ENCODE assay signal across 8 cellular contexts in genomic region chr6:143451531-143451930, GRCh38. TPM values are rescaled to one million over a fixed set of nuclear protein-coding genes. Genes with fewer than 3 reads are reported as not detected.
DNase-seq lines count a peak whose midpoint lies in the region; ATAC-seq and TF ChIP-seq lines count a peak whose summit lies in the region.

No MANE protein-coding gene starts in this region.

- no CpG with 5 or more reads among the region's 4 CpGs for WGBS in IMR-90 (ENCODE audit: extremely low coverage in 2 of 2, insufficient read length in 1 of 2), 2 experiments

- BruUV-seq in IMR-90 (replicated peaks; lab: Mats Ljungman, UMichigan), result no TSS peak

- TF ChIP-seq CTCF in AG09309 (IDR thresholded peaks at IDR 0.05; ENCODE audit: control insufficient read depth, insufficient read depth, low read depth, low read length, missing control alignments) (no peak), IMR-90 (conservative IDR thresholded peaks at IDR 0.05; ENCODE audit: low read depth, low read length) (no peak), brain (conservative IDR thresholded peaks at IDR 0.05) (no peak)

- H3K27me3 ChIP-seq in IMR-90 (ENCODE audit: control insufficient read depth, insufficient read depth, low read length), result no peaks in the 10 kb centered on the region
- no peaks in the 10 kb centered on the region for H3K27me3 ChIP-seq in mucosa of rectum (ENCODE audit: control insufficient read depth in 2 of 2, insufficient read depth in 2 of 2, low read length in 2 of 2)

- no peak overlapping the region for H2BK120ac ChIP-seq in IMR-90 (ENCODE audit: low read depth, low read length)

- peaks cover 11 to 42% of the 10 kb centered on the region in 2 experiments; a peak in 3 of 4 replicates for H3K79me1 ChIP-seq in IMR-90 (ENCODE audit: low read depth in 1 of 2, low read length in 2 of 2)

- H2AFZ ChIP-seq in IMR-90 (replicated peaks; ENCODE audit: low read length, poor library complexity), result no peak overlapping the region

- no peak overlapping the region for H4K91ac ChIP-seq in IMR-90 (ENCODE audit: insufficient read depth, low read depth, low read length)

- peak overlapping the region; percentile 78 for H3K4me3 ChIP-seq in AG09309 (ENCODE audit: control insufficient read depth, low read depth, low read length)
- peak overlapping the region; percentile 75; the same call in 1 of the 2 replicates for H3K4me3 ChIP-seq in IMR-90 (ENCODE audit: insufficient read depth, low read depth, low read length)
- peak overlapping the region; percentile 88 to 95 for H3K4me3 ChIP-seq in mucosa of rectum (ENCODE audit: low read length in 2 of 2)

- no peak overlapping the region for H4K5ac ChIP-seq in IMR-90 (ENCODE audit: low read depth, low read length)

- H3K4me1 Mint-ChIP-seq in brain, result peaks cover 59% of the 10 kb centered on the region

- H3K9me3 ChIP-seq in IMR-90 (ENCODE audit: control insufficient read depth, insufficient read depth, low read length) (no peaks in the 10 kb centered on the region), mucosa of rectum (ENCODE audit: control insufficient read depth in 2 of 2, low read length in 2 of 2) (no peaks in the 10 kb centered on the region)

- DNase-seq in AG09309 (ENCODE audit: low read depth) (no peak), IMR-90 (no peak), NCI-H187 treated with DMSO at 0.1 percent for 48 hours (lab: John Stamatoyannopoulos, UW) (no peak), cortex of kidney (lab: John Stamatoyannopoulos, UW) (no peak), DMS153 treated with DMSO at 0.1 percent for 48 hours (lab: John Stamatoyannopoulos, UW; ENCODE audit: unreplicated experiment) (no peak)

- H3K27me3 Mint-ChIP-seq in brain, result peaks cover 13% of the 10 kb centered on the region

- no peaks in the 10 kb centered on the region for H4K20me1 ChIP-seq in IMR-90 (ENCODE audit: insufficient read depth, low read length)

- 0 out of 2 replicates have a peak overlapping the region, but pooled peaks have one; percentile 78 for H3K14ac ChIP-seq in IMR-90 (replicated peaks; ENCODE audit: low read depth, low read length)

- intact Hi-C loops in IMR-90 (cut with micrococcal nuclease), result loop anchor here (5.0 kb wide), 1 partner anchor 106 kb away; no protein-coding TSS in a partner anchor

- no peaks in the 10 kb centered on the region for H3K36me3 Mint-ChIP-seq in brain

- no peak overlapping the region for H2BK20ac ChIP-seq in IMR-90 (ENCODE audit: low read depth, low read length)

- CTCF ChIA-PET in IMR-90 (lab: Yijun Ruan, JAX), result interaction anchor here (0.5 kb wide), 1 partner anchor 115 kb away, joined by 4 read pairs; no protein-coding TSS in a partner anchor

- TF ChIP-seq RAD21 in IMR-90 (IDR thresholded peaks at IDR 0.05; ENCODE audit: low read length), result no peak

- no peak overlapping the region for H2BK5ac ChIP-seq in IMR-90 (ENCODE audit: low read depth, low read length, poor library complexity, severe bottlenecking)

- TF ChIP-seq POLR2A in IMR-90 (IDR thresholded peaks at IDR 0.05; ENCODE audit: low read depth, low read length), result no peak

- in situ Hi-C loops in IMR-90 (cut with MboI; ENCODE audit: low sequenced_read_pairs), result no loop called here

- no peaks in the 10 kb centered on the region for H3K9me1 ChIP-seq in IMR-90 (ENCODE audit: insufficient read depth, low read length)

- H3K23ac ChIP-seq in IMR-90 (ENCODE audit: low read depth, low read length), result no peak overlapping the region

- dilution Hi-C loops in IMR-90 (cut with HindIII; ENCODE audit: low sequenced_read_pairs, unreplicated experiment), result no loop called here

- POLR2A ChIA-PET in IMR-90 (lab: Charles Lee; ENCODE audit: unreplicated experiment), result no interaction called here

- H3K27ac ChIP-seq in IMR-90 (ENCODE audit: insufficient read depth, low read length) (no peak overlapping the region), mucosa of rectum (ENCODE audit: low read depth in 2 of 2, low read length in 2 of 2) (no peak overlapping the region)

- H2AK9ac ChIP-seq in IMR-90 (replicated peaks; ENCODE audit: low read depth, low read length, poor library complexity), result no peak overlapping the region

- peaks cover 4% of the 10 kb centered on the region for H3K4me1 ChIP-seq in IMR-90 (ENCODE audit: control insufficient read depth, insufficient read depth, low read length)
- H3K4me1 ChIP-seq in mucosa of rectum (ENCODE audit: control insufficient read depth in 2 of 2, insufficient read depth in 2 of 2, low read length in 2 of 2), result peaks cover 8 to 13% of the 10 kb centered on the region in 2 donors

- no peak overlapping the region for H3K4ac ChIP-seq in IMR-90 (ENCODE audit: low read depth, low read length)

- no peak overlapping the region for H3K18ac ChIP-seq in IMR-90 (ENCODE audit: low read depth, low read length)

- H4K8ac ChIP-seq in IMR-90 (ENCODE audit: low read depth in 2 of 2, low read length in 2 of 2), result peak overlapping the region; percentile 34 to 37; a peak in 2 of 4 replicates

- H2AK5ac ChIP-seq in IMR-90 (ENCODE audit: low read depth, low read length), result no peak overlapping the region

- no peaks in the 10 kb centered on the region for H3K9me3 Mint-ChIP-seq in brain

- peaks cover 2% of the 10 kb centered on the region; the same call in 1 of the 2 replicates for H3K36me3 ChIP-seq in IMR-90 (ENCODE audit: control insufficient read depth, insufficient read depth, low read length)
- peaks cover 0 to 2% of the 10 kb centered on the region in 2 donors for H3K36me3 ChIP-seq in mucosa of rectum (ENCODE audit: control insufficient read depth in 2 of 2, insufficient read depth in 2 of 2, low read length in 2 of 2)

- no peak overlapping the region for H2BK15ac ChIP-seq in IMR-90 (ENCODE audit: low read depth, low read length)

- H3K27ac Mint-ChIP-seq in brain, result peak overlapping the region; percentile 91 to 99 (median 98)

- ATAC-seq in IMR-90 (ENCODE audit: low read depth) (no peak), GM21447 (IDR thresholded peaks at IDR 0.05; ENCODE audit: unreplicated experiment) (no peak)

- no peak overlapping the region for H3K56ac ChIP-seq in IMR-90 (ENCODE audit: extremely low read depth, insufficient read depth, low read length)

- H3K4me3 Mint-ChIP-seq in brain, result peak overlapping the region; percentile 91 to 100 (median 99)

- H3K9ac ChIP-seq in IMR-90 (ENCODE audit: low read depth, low read length) (peak overlapping the region; percentile 87; the same call in 1 of the 2 replicates), mucosa of rectum (ENCODE audit: low read depth in 1 of 2, low read length in 2 of 2) (peak overlapping the region; percentile 65 to 94)

- H3K4me2 ChIP-seq in IMR-90 (ENCODE audit: low read depth, low read length), result peak overlapping the region; percentile 92

TF ChIP-seq in IMR-90, 13 proteins besides CTCF, POLR2A, EP300 and RAD21:
- TF ChIP-seq MAZ (IDR thresholded peaks at IDR 0.05; ENCODE audit: borderline replicate concordance, low read depth, low read length) (no peak), CEBPB (IDR thresholded peaks at IDR 0.05; ENCODE audit: low read depth, low read length) (peak; percentile 90)

RNA-seq across cellular contexts. Expression of gene PEX3, which starts 0.9 kb away (rescaled TPM):
- total RNA-seq in IMR-90 (2012; rRNA removed), result 13.3 and 16.4 TPM in 2 replicates
- 13.7 and 15.1 TPM in 2 replicates for polyA plus RNA-seq in IMR-90 (2012; rRNA removed)
- 2.5 and 3.5 TPM in 2 replicates for polyA plus RNA-seq in IMR-90 (2012; cell fraction: cytosol; rRNA removed)
- 1.1 and 9.8 TPM in 2 replicates for polyA plus RNA-seq in IMR-90 (2012; cell fraction: nucleus; rRNA removed; ENCODE audit: low replicate concordance)
- 10.9 TPM for polyA plus RNA-seq in brain (ENCODE audit: insufficient read depth, low read depth, low replicate concordance)

RNA-seq across cellular contexts. Expression of gene ADAT2, which starts 1.0 kb away (rescaled TPM):
- total RNA-seq in IMR-90 (2012; rRNA removed), result 2.7 and 3.9 TPM in 2 replicates
- polyA plus RNA-seq in IMR-90 (2012; rRNA removed), result 3.2 and 5.4 TPM in 2 replicates
- 0.65 and 1.3 TPM in 2 replicates for polyA plus RNA-seq in IMR-90 (2012; cell fraction: cytosol; rRNA removed)
- polyA plus RNA-seq in IMR-90 (2012; cell fraction: nucleus; rRNA removed; ENCODE audit: low replicate concordance), result 3.9 and 24.4 TPM in 2 replicates
- 1.1 TPM for polyA plus RNA-seq in brain (ENCODE audit: insufficient read depth, low read depth, low replicate concordance)

RNA-seq across cellular contexts. Expression of gene FUCA2, which starts 60.0 kb away (rescaled TPM):
- total RNA-seq in IMR-90 (2012; rRNA removed), result 44.1 and 52.5 TPM in 2 replicates
- polyA plus RNA-seq in IMR-90 (2012; rRNA removed), result 37.8 and 47.4 TPM in 2 replicates
- 41.6 and 46.4 TPM in 2 replicates for polyA plus RNA-seq in IMR-90 (2012; cell fraction: cytosol; rRNA removed)
- 29.4 and 35.2 TPM in 2 replicates for polyA plus RNA-seq in IMR-90 (2012; cell fraction: nucleus; rRNA removed; ENCODE audit: low replicate concordance)
- polyA plus RNA-seq in brain (ENCODE audit: insufficient read depth, low read depth, low replicate concordance), result 38.0 TPM
